In genomic region chr5:135446615-135447014, GRCh38 we compare ENCODE assay signal across 28 cellular contexts. TPM values are rescaled to one million over a fixed set of nuclear protein-coding genes. Genes with fewer than 3 reads are reported as not detected.
DNase-seq lines count a peak whose midpoint lies in the region; ATAC-seq and TF ChIP-seq lines count a peak whose summit lies in the region.
"Had no signal": no experiment of that assay in that cellular context is flagged by ENCODE, and none has a peak within 500 bp of the region (broad histone marks: within the 10 kb centered on the region; RNA-seq: fewer than 3 reads in every experiment).

No MANE protein-coding gene starts in this region.

- intact Hi-C loops in left ventricle myocardium inferior (cut with micrococcal nuclease) = no loop called here

- H3K27me3 ChIP-seq in right atrium auricular region (no peaks in the 10 kb centered on the region), left ventricle myocardium inferior (ENCODE audit: low read depth) (peaks cover 36% of the 10 kb centered on the region)

- H3K4me1 Mint-ChIP-seq in stimulated activated memory B cell treated with anti-CD40 and anti-IgM and Interleukin-4, amounts not matched to agents 10 μg/mL and 1 μg/mL and 100 μg/mL, for 72 hours = peaks cover 14% of the 10 kb centered on the region
- H3K4me1 Mint-ChIP-seq: CD4-positive, alpha-beta memory T cell; IgD-negative memory B cell had no signal

- H3K9me3 Mint-ChIP-seq in stimulated activated memory B cell treated with anti-CD40 and anti-IgM and Interleukin-4, amounts not matched to agents 10 μg/mL and 1 μg/mL and 100 μg/mL, for 72 hours = no peaks in the 10 kb centered on the region
- H3K9me3 Mint-ChIP-seq: CD4-positive, alpha-beta memory T cell had no signal

- H3K4me1 ChIP-seq in right atrium auricular region (peaks cover 0 to 8% of the 10 kb centered on the region in 2 donors), left ventricle myocardium inferior (peaks cover 9% of the 10 kb centered on the region)

- no peak overlapping the region for H3K27ac ChIP-seq in right atrium auricular region
- no peak overlapping the region for H3K27ac ChIP-seq in left ventricle myocardium inferior (replicated peaks)
- H3K27ac ChIP-seq: HL-60, KMS-11, RWPE1 had no signal

- H3K4me3 ChIP-seq in right atrium auricular region (no peak overlapping the region), left ventricle myocardium inferior (no peak overlapping the region)

- DNase-seq in right atrium auricular region (ENCODE audit: low spot score) (peak; percentile 28), left ventricle myocardium inferior (no peak), Kasumi-1 (lab: John Stamatoyannopoulos, UW) (peak; percentile 19 to 54), mesenteric fat pad (ENCODE audit: low spot score) (peak; percentile 77), NCI-H524 treated with DMSO at 0.1 percent for 48 hours (lab: John Stamatoyannopoulos, UW) (no peak), GM03348 (ENCODE audit: low spot score) (no peak)
- DNase-seq: C1 segment of cervical spinal cord; CD4-positive, alpha-beta memory T cell; COR-L47; DMS53; HCEC 1CT; NCI-H1092; NCI-H1417 treated with DMSO at 0.1 percent for 48 hours; NCI-H187; NCI-H2171 treated with DMSO at 0.1 percent for 48 hours; NCI-H345; NCI-H510A treated with DMSO at 0.1 percent for 48 hours; NCI-H748 treated with DMSO at 0.1 percent for 48 hours; SIG-M5; SK-N-SH; SW 1271 had no signal

- no peaks in the 10 kb centered on the region for H3K36me3 Mint-ChIP-seq in stimulated activated memory B cell treated with anti-CD40 and anti-IgM and Interleukin-4, amounts not matched to agents 10 μg/mL and 1 μg/mL and 100 μg/mL, for 72 hours
- H3K36me3 Mint-ChIP-seq: CD4-positive, alpha-beta memory T cell; IgD-negative memory B cell had no signal

- no peak overlapping the region for H3K4me3 Mint-ChIP-seq in stimulated activated memory B cell treated with anti-CD40 and anti-IgM and Interleukin-4, amounts not matched to agents 10 μg/mL and 1 μg/mL and 100 μg/mL, for 72 hours
- H3K4me3 Mint-ChIP-seq: CD4-positive, alpha-beta memory T cell; IgD-negative memory B cell had no signal

- no peak overlapping the region for H3K27ac Mint-ChIP-seq in stimulated activated memory B cell treated with anti-CD40 and anti-IgM and Interleukin-4, amounts not matched to agents 10 μg/mL and 1 μg/mL and 100 μg/mL, for 72 hours
- H3K27ac Mint-ChIP-seq: IgD-negative memory B cell had no signal

- H3K36me3 ChIP-seq in right atrium auricular region (no peaks in the 10 kb centered on the region), left ventricle myocardium inferior (no peaks in the 10 kb centered on the region)

- ATAC-seq in stimulated activated memory B cell treated with anti-CD40 and anti-IgM and Interleukin-4, amounts not matched to agents 10 μg/mL and 1 μg/mL and 100 μg/mL, for 72 hours = no peak

- H3K9me3 ChIP-seq in right atrium auricular region (no peaks in the 10 kb centered on the region), left ventricle myocardium inferior (replicated peaks) (no peaks in the 10 kb centered on the region)
- H3K9me3 ChIP-seq: SK-N-SH had no signal

- TF ChIP-seq CTCF in right atrium auricular region (IDR thresholded peaks at IDR 0.05) (no peak), left ventricle myocardium inferior (IDR thresholded peaks at IDR 0.05; ENCODE audit: borderline replicate concordance) (no peak)

- peaks cover 51% of the 10 kb centered on the region for H3K27me3 Mint-ChIP-seq in stimulated activated memory B cell treated with anti-CD40 and anti-IgM and Interleukin-4, amounts not matched to agents 10 μg/mL and 1 μg/mL and 100 μg/mL, for 72 hours

RNA-seq across cellular contexts. Expression of gene DCANP1, which starts 0.5 kb away (rescaled TPM):
- total RNA-seq in right atrium auricular region = not detected
- not detected for total RNA-seq in left ventricle myocardium inferior
- not detected for total RNA-seq in mesenteric fat pad
- total RNA-seq: CD4-positive, alpha-beta memory T cell; Daoy; H1 had no signal

RNA-seq across cellular contexts. Expression of gene TIFAB, which starts 5.5 kb away (rescaled TPM):
- total RNA-seq in right atrium auricular region (not detected), left ventricle myocardium inferior (not detected), mesenteric fat pad (not detected)
- total RNA-seq: Daoy, H1 had no signal

RNA-seq across cellular contexts. Expression of gene MACROH2A1, which starts 47.6 kb away (rescaled TPM):
- 100 to 1,000 TPM; 149 to 179 TPM for total RNA-seq in right atrium auricular region
- 103 TPM for total RNA-seq in left ventricle myocardium inferior
- 170 TPM for total RNA-seq in mesenteric fat pad

Comparison
In these comparisons a context has a peak if more than half of its experiments do, and no peak if none do; other contexts are left out.
1. DNase-seq: peak in right atrium auricular region (single experiment), Kasumi-1 (2 of 2) and mesenteric fat pad (single experiment); none in left ventricle myocardium inferior (single experiment), NCI-H524 treated with DMSO at 0.1 percent for 48 hours (single experiment) and GM03348 (single experiment).